In genomic region chr2:109438773-109439191, GRCh38 we compare ENCODE assay signal across 11 cellular contexts.
A peak's percentile ranks its signal among the peaks of the same experiment; 100 is the strongest.
DNase-seq lines count a peak whose midpoint lies in the region; ATAC-seq and TF ChIP-seq lines count a peak whose summit lies in the region.
"Had no signal": no experiment of that assay in that cellular context is flagged by ENCODE, and none has a peak within 500 bp of the region (broad histone marks: within the 10 kb centered on the region; RNA-seq: fewer than 3 reads in every experiment).

No MANE protein-coding gene starts in this region.

- no peaks in the 10 kb centered on the region for H3K36me3 Mint-ChIP-seq in T-helper 17 cell (ENCODE audit: low read depth)

- peaks cover 11% of the 10 kb centered on the region for H3K27me3 Mint-ChIP-seq in T-helper 17 cell

- no peaks in the 10 kb centered on the region for H3K27me3 ChIP-seq in upper lobe of right lung

- H3K27ac ChIP-seq in upper lobe of right lung = no peak overlapping the region
- H3K27ac ChIP-seq: 22Rv1 had no signal

- no peaks in the 10 kb centered on the region for H3K4me1 Mint-ChIP-seq in T-helper 17 cell

- H3K4me3 ChIP-seq in upper lobe of right lung = no peak overlapping the region
- H3K4me3 ChIP-seq: GM12878 had no signal

- DNase-seq in DMS79 treated with DMSO at 0.1 percent for 48 hours (lab: John Stamatoyannopoulos, UW) (peak; percentile 29), DMS79 (lab: John Stamatoyannopoulos, UW) (no peak), cerebellum (ENCODE audit: low spot score) (peak; percentile 26), left lobe of liver (ENCODE audit: low spot score) (no peak), upper lobe of right lung (no peak), NCI-H345 treated with DMSO at 0.1 percent for 48 hours (lab: John Stamatoyannopoulos, UW; ENCODE audit: unreplicated experiment) (no peak), T-helper 17 cell (no peak)
- DNase-seq in stimulated activated CD4-positive, alpha-beta T cell treated with anti-CD3 and anti-CD28 coated beads, Interleukin-4, amount 100 ng/mL, for 4 hours = no peak
- DNase-seq: KBM-7 had no signal

- ATAC-seq in left lobe of liver = peak; percentile 56
- peak; percentile 80 for ATAC-seq in upper lobe of right lung
- ATAC-seq in T-helper 17 cell = no peak
- ATAC-seq: GM12878 had no signal

- H3K4me1 ChIP-seq in upper lobe of right lung = no peaks in the 10 kb centered on the region

- H3K36me3 ChIP-seq in upper lobe of right lung = no peaks in the 10 kb centered on the region

- no peak overlapping the region for H3K27ac Mint-ChIP-seq in T-helper 17 cell

- no peak overlapping the region for H3K4me3 Mint-ChIP-seq in T-helper 17 cell

- intact Hi-C loops in upper lobe of right lung (cut with DNase I) = no loop called here

- H3K9me3 ChIP-seq in upper lobe of right lung (peaks cover 5% of the 10 kb centered on the region), T-helper 17 cell (ENCODE audit: control insufficient read depth, low read length, poor library complexity, severe bottlenecking) (peaks cover 3% of the 10 kb centered on the region)

- TF ChIP-seq CTCF in upper lobe of right lung (IDR thresholded peaks at IDR 0.05) = no peak

Comparison
In these comparisons a context has a peak if more than half of its experiments do, and no peak if none do; other contexts are left out.
1. DNase-seq: peak in DMS79 treated with DMSO at 0.1 percent for 48 hours (single experiment) and cerebellum (single experiment); none in DMS79 (single experiment), left lobe of liver (single experiment), upper lobe of right lung (single experiment), NCI-H345 treated with DMSO at 0.1 percent for 48 hours (single experiment), T-helper 17 cell (0 of 3) and stimulated activated CD4-positive, alpha-beta T cell treated with anti-CD3 and anti-CD28 coated beads, Interleukin-4, amount 100 ng/mL, for 4 hours (0 of 2).